8 cellular contexts compared by ENCODE assay signal in the genomic region with DNA sequence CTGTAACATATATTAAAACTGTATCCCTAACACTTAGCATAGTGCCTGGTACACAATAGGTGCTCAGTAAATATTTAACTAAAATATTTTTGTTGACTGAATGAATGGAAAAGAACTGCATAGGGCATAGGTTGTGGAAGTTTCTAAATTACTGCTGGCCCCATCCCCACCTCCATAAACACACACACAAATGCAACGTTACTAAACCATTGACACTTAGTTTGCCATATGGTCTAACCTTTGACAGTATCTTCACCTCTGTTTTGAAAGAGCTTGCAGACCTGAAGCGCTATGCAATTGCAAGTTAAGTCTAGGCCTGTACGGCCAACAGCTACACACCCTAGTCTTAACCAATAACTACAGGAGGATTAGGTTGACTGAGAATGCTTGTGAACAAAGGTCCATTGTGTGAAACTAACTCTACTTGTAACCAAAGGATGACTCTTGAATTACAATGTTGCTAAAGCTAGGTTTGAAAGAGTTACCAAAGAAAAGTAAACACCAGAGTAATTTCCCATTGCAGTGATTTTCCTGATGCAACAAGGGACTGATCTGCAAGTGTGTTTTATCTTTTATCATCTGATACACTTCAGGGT. TPM values are rescaled to one million over a fixed set of nuclear protein-coding genes. Genes with fewer than 3 reads are reported as not detected.
DNase-seq lines count a peak whose midpoint lies in the region; ATAC-seq and TF ChIP-seq lines count a peak whose summit lies in the region.

No MANE protein-coding gene starts in this region.

- H3K27ac ChIP-seq in BLaER1 treated with 17β-estradiol and CSF1 and Interleukin-3, amounts not matched to agents 10 nM and 100 nM, result no peak overlapping the region
- H3K27ac ChIP-seq in body of pancreas (peak overlapping the region; percentile 49 to 90 (median 88)), mucosa of rectum (ENCODE audit: low read depth in 2 of 2, low read length in 2 of 2) (peak overlapping the region; percentile 91 to 95)

- no peaks in the 10 kb centered on the region for H3K27me3 ChIP-seq in BLaER1 treated with 17β-estradiol and CSF1 and Interleukin-3, amounts not matched to agents 10 nM and 100 nM
- no peaks in the 10 kb centered on the region for H3K27me3 ChIP-seq in body of pancreas
- H3K27me3 ChIP-seq in mucosa of rectum (ENCODE audit: control insufficient read depth in 2 of 2, insufficient read depth in 2 of 2, low read length in 2 of 2), result no peaks in the 10 kb centered on the region

- peak overlapping the region; percentile 68 to 91 (median 85) for H3K4me2 ChIP-seq in BLaER1 treated with 17β-estradiol and CSF1 and Interleukin-3, amounts not matched to agents 10 nM and 100 nM

- ATAC-seq in body of pancreas, result peak; percentile 57
- ATAC-seq in HG02840 (IDR thresholded peaks at IDR 0.05; ENCODE audit: low FRiP score, unreplicated experiment), result no peak

- peak overlapping the region in 6 of 10 experiments; percentile 56 to 73 (median 59); a peak in 6 of 20 replicates for H3K4me3 ChIP-seq in BLaER1 treated with 17β-estradiol and CSF1 and Interleukin-3, amounts not matched to agents 10 nM and 100 nM
- H3K4me3 ChIP-seq in body of pancreas (no peak overlapping the region), mucosa of rectum (ENCODE audit: low read length in 2 of 2) (peak overlapping the region; percentile 73 to 88)

- DNase-seq in HuH-7 (ENCODE audit: low spot score) (peak; percentile 73), body of pancreas (no peak), amygdala (lab: John Stamatoyannopoulos, UW) (no peak), GM10266 (ENCODE audit: extremely low spot score) (no peak), H4 (ENCODE audit: low spot score) (no peak)

- peaks cover 0 to 7% (median 2%) of the 10 kb centered on the region in 11 experiments; a peak in 11 of 22 replicates for H3K9me3 ChIP-seq in BLaER1 treated with 17β-estradiol and CSF1 and Interleukin-3, amounts not matched to agents 10 nM and 100 nM (replicated peaks in 1 of 11)
- H3K9me3 ChIP-seq in body of pancreas (no peaks in the 10 kb centered on the region), mucosa of rectum (ENCODE audit: control insufficient read depth in 2 of 2, low read length in 2 of 2) (no peaks in the 10 kb centered on the region)

- H3K4me1 ChIP-seq in BLaER1 treated with 17β-estradiol and CSF1 and Interleukin-3, amounts not matched to agents 10 nM and 100 nM, result peaks cover 0 to 20% (median 16%) of the 10 kb centered on the region in 10 experiments; a peak in 18 of 20 replicates
- H3K4me1 ChIP-seq in body of pancreas (peaks cover 19% of the 10 kb centered on the region), mucosa of rectum (ENCODE audit: control insufficient read depth in 2 of 2, insufficient read depth in 2 of 2, low read length in 2 of 2) (peaks cover 10 to 12% of the 10 kb centered on the region in 2 donors)

- H3K36me3 ChIP-seq in BLaER1 treated with 17β-estradiol and CSF1 and Interleukin-3, amounts not matched to agents 10 nM and 100 nM, result no peaks in the 10 kb centered on the region
- H3K36me3 ChIP-seq in body of pancreas (replicated peaks in 1 of 2; ENCODE audit: insufficient read depth in 1 of 2, low read depth in 2 of 2) (no peaks in the 10 kb centered on the region), mucosa of rectum (ENCODE audit: control insufficient read depth in 2 of 2, insufficient read depth in 2 of 2, low read length in 2 of 2) (no peaks in the 10 kb centered on the region)

- TF ChIP-seq POLR2A in body of pancreas (IDR thresholded peaks at IDR 0.05), result no peak

- intact Hi-C loops in body of pancreas (cut with DNase I), result no loop called here

- WGBS in body of pancreas, 2 donors, result 49 to 68% methylated on average over 3 of the region's 3 CpGs

- no peak overlapping the region for H3K9ac ChIP-seq in BLaER1 treated with 17β-estradiol and CSF1 and Interleukin-3, amounts not matched to agents 10 nM and 100 nM
- H3K9ac ChIP-seq in mucosa of rectum (ENCODE audit: low read depth in 1 of 2, low read length in 2 of 2), result peak overlapping the region in 1 of 2 donors; percentile 91

- TF ChIP-seq CTCF in body of pancreas (IDR thresholded peaks at IDR 0.05) (no peak), GM10266 (IDR thresholded peaks at IDR 0.05; ENCODE audit: control insufficient read depth, insufficient read depth, low read depth, missing control alignments) (no peak)

- no peaks in the 10 kb centered on the region for H4K20me1 ChIP-seq in BLaER1 treated with 17β-estradiol and CSF1 and Interleukin-3, amounts not matched to agents 10 nM and 100 nM

RNA-seq across cellular contexts. Expression of gene MANSC1, which starts 0.9 kb away (rescaled TPM):
- 10 to 100 TPM in 1 of 2 donors, 1 to 10 TPM in 1; 8.9 to 12.2 TPM for total RNA-seq in body of pancreas
- total RNA-seq in H4 (2014; rRNA removed; shearing (Covaris generic)), result 0.39 and 0.52 TPM in 2 replicates

RNA-seq across cellular contexts. Expression of gene BORCS5, which starts 5.9 kb away (rescaled TPM):
- total RNA-seq in body of pancreas, result 10 to 100 TPM in 1 of 2 donors, 1 to 10 TPM in 1; 5.6 to 18.4 TPM
- total RNA-seq in H4 (2014; rRNA removed; shearing (Covaris generic)), result 8.1 and 9.8 TPM in 2 replicates

Comparison
In these comparisons a context has a peak if more than half of its experiments do, and no peak if none do; other contexts are left out.
1. H3K27ac ChIP-seq: peak in body of pancreas (4 of 4) and mucosa of rectum (2 of 2); none in BLaER1 treated with 17β-estradiol and CSF1 and Interleukin-3, amounts not matched to agents 10 nM and 100 nM (0 of 11).
2. H3K4me3 ChIP-seq: peak in BLaER1 treated with 17β-estradiol and CSF1 and Interleukin-3, amounts not matched to agents 10 nM and 100 nM (6 of 10) and mucosa of rectum (2 of 2); none in body of pancreas (0 of 2).